Comparison of ENCODE assay signal across 1 cellular context in genomic region chr19:7535035-7535992, GRCh38.
TF ChIP-seq lines count a peak whose summit lies in the region.

Gene PNPLA6, plus strand, starts transcription at chr19:7535717. Its CDS starts 72 bp downstream, at chr19:7535789.

TF ChIP-seq in HEK293, 187 proteins besides CTCF, POLR2A, EP300 and RAD21 (continued from another document):
- no peak for TF ChIP-seq HOXA7 (CRISPR knock-in tag; IDR thresholded peaks at IDR 0.05; ENCODE audit: borderline replicate concordance)
- TF ChIP-seq ZNF514 (tag by site-specific recombination; IDR thresholded peaks at IDR 0.05) = no peak
- TF ChIP-seq, protein P1, sequence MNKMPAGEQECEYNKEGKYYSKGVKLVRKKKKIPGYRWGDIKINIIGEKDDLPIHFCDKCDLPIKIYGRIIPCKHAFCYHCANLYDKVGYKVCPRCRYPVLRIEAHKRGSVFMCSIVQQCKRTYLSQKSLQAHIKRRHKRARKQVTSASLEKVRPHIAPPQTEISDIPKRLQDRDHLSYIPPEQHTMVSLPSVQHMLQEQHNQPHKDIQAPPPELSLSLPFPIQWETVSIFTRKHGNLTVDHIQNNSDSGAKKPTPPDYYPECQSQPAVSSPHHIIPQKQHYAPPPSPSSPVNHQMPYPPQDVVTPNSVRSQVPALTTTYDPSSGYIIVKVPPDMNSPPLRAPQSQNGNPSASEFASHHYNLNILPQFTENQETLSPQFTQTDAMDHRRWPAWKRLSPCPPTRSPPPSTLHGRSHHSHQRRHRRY (tag by site-specific recombination; IDR thresholded peaks at IDR 0.05) = no peak
- TF ChIP-seq ZNF239 (tag by site-specific recombination; IDR thresholded peaks at IDR 0.05) = no peak
- no peak for TF ChIP-seq ZNF747 (tag by site-specific recombination; IDR thresholded peaks at IDR 0.05)
- TF ChIP-seq ZNF654 (tag by site-specific recombination; IDR thresholded peaks at IDR 0.05; ENCODE audit: low read depth) = no peak
- no peak for TF ChIP-seq ZNF596 (tag by site-specific recombination; IDR thresholded peaks at IDR 0.05)
- no peak for TF ChIP-seq ZNF558 (tag by site-specific recombination; IDR thresholded peaks at IDR 0.05)
- TF ChIP-seq PRDM2 (tag by site-specific recombination; IDR thresholded peaks at IDR 0.05; ENCODE audit: borderline replicate concordance) = peak; percentile 87; the same call in 1 of the 2 replicates
- no peak for TF ChIP-seq ZNF837 (tag by site-specific recombination; IDR thresholded peaks at IDR 0.05)
- peak; percentile 30; the same call in 1 of the 2 replicates for TF ChIP-seq ZNF341 (tag by site-specific recombination; IDR thresholded peaks at IDR 0.05; ENCODE audit: low read depth)
- TF ChIP-seq, protein P2, sequence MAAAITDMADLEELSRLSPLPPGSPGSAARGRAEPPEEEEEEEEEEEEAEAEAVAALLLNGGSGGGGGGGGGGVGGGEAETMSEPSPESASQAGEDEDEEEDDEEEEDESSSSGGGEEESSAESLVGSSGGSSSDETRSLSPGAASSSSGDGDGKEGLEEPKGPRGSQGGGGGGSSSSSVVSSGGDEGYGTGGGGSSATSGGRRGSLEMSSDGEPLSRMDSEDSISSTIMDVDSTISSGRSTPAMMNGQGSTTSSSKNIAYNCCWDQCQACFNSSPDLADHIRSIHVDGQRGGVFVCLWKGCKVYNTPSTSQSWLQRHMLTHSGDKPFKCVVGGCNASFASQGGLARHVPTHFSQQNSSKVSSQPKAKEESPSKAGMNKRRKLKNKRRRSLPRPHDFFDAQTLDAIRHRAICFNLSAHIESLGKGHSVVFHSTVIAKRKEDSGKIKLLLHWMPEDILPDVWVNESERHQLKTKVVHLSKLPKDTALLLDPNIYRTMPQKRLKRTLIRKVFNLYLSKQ (tag by site-specific recombination; IDR thresholded peaks at IDR 0.05; ENCODE audit: borderline replicate concordance) = no peak
- TF ChIP-seq ZNF624 (tag by site-specific recombination; IDR thresholded peaks at IDR 0.05) = no peak
- TF ChIP-seq, protein P3, sequence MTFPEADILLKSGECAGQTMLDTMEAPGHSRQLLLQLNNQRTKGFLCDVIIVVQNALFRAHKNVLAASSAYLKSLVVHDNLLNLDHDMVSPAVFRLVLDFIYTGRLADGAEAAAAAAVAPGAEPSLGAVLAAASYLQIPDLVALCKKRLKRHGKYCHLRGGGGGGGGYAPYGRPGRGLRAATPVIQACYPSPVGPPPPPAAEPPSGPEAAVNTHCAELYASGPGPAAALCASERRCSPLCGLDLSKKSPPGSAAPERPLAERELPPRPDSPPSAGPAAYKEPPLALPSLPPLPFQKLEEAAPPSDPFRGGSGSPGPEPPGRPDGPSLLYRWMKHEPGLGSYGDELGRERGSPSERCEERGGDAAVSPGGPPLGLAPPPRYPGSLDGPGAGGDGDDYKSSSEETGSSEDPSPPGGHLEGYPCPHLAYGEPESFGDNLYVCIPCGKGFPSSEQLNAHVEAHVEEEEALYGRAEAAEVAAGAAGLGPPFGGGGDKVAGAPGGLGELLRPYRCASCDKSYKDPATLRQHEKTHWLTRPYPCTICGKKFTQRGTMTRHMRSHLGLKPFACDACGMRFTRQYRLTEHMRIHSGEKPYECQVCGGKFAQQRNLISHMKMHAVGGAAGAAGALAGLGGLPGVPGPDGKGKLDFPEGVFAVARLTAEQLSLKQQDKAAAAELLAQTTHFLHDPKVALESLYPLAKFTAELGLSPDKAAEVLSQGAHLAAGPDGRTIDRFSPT (tag by site-specific recombination; IDR thresholded peaks at IDR 0.05) = no peak; the same call in none of the 2 replicates
- TF ChIP-seq GLIS2 (tag by site-specific recombination; IDR thresholded peaks at IDR 0.05) = peak; percentile 50
- 0 out of 2 replicates have a peak, but pooled peaks have one; percentile 52 for TF ChIP-seq ZNF133 (tag by site-specific recombination; IDR thresholded peaks at IDR 0.05)
- no peak for TF ChIP-seq ZNF776 (tag by site-specific recombination; IDR thresholded peaks at IDR 0.05; ENCODE audit: borderline replicate concordance)
- TF ChIP-seq ZNF266 (tag by site-specific recombination; IDR thresholded peaks at IDR 0.05; ENCODE audit: low read depth) = no peak
- no peak for TF ChIP-seq ZNF701 (tag by site-specific recombination; IDR thresholded peaks at IDR 0.05)
- no peak for TF ChIP-seq RBAK (tag by site-specific recombination; IDR thresholded peaks at IDR 0.05)
- peak; percentile 56 for TF ChIP-seq ZFP3 (tag by site-specific recombination; IDR thresholded peaks at IDR 0.05; ENCODE audit: low read depth)
- TF ChIP-seq OSR2 (tag by site-specific recombination; IDR thresholded peaks at IDR 0.05) = 0 out of 2 replicates have a peak, but pooled peaks have one; percentile 13
- no peak for TF ChIP-seq ZNF37A (tag by site-specific recombination; IDR thresholded peaks at IDR 0.05)
- peak; percentile 82; the same call in 1 of the 2 replicates for TF ChIP-seq KLF16 (tag by site-specific recombination; IDR thresholded peaks at IDR 0.05)
- TF ChIP-seq PRDM4 (tag by site-specific recombination; IDR thresholded peaks at IDR 0.05) = peak; percentile 61; the same call in 1 of the 2 replicates
- peak; percentile 96 for TF ChIP-seq ZXDB (tag by site-specific recombination; IDR thresholded peaks at IDR 0.05)
- TF ChIP-seq ZSCAN16 (tag by site-specific recombination; IDR thresholded peaks at IDR 0.05) = no peak
- no peak for TF ChIP-seq ZNF473 (tag by site-specific recombination; IDR thresholded peaks at IDR 0.05)
- TF ChIP-seq ZNF843 (tag by site-specific recombination; IDR thresholded peaks at IDR 0.05) = peak; percentile 47; the same call in 1 of the 2 replicates
- TF ChIP-seq ZNF184 (tag by site-specific recombination; IDR thresholded peaks at IDR 0.05) = no peak
- TF ChIP-seq KLF1 (tag by site-specific recombination; IDR thresholded peaks at IDR 0.05) = no peak; the same call in 1 of the 2 replicates
- TF ChIP-seq WT1 (tag by site-specific recombination; IDR thresholded peaks at IDR 0.05) = 0 out of 2 replicates have a peak, but pooled peaks have one; percentile 18
- no peak for TF ChIP-seq ZNF707 (tag by site-specific recombination; IDR thresholded peaks at IDR 0.05)
- TF ChIP-seq TCF7L2 (IDR thresholded peaks at IDR 0.05; ENCODE audit: borderline replicate concordance, low read depth, low read length) = no peak
- no peak for TF ChIP-seq ZBTB7A (tag by site-specific recombination; IDR thresholded peaks at IDR 0.05; ENCODE audit: low read depth)
- no peak for TF ChIP-seq ZNF175 (tag by site-specific recombination; IDR thresholded peaks at IDR 0.05)
